Comparison of ENCODE assay signal across 1 cellular context in genomic region chr5:16768184-16768583, GRCh38.
TF ChIP-seq lines count a peak whose summit lies in the region.

No MANE protein-coding gene starts in this region.

TF ChIP-seq in GM23338, 12 proteins besides CTCF, POLR2A, EP300 and RAD21 (continued from another document):
- TF ChIP-seq ZNF462 (CRISPR knock-in tag; IDR thresholded peaks at IDR 0.05) (no peak), ZNF331 (CRISPR knock-in tag; IDR thresholded peaks at IDR 0.05; ENCODE audit: low read depth) (no peak), EZH2phosphoT487 (IDR thresholded peaks at IDR 0.05; ENCODE audit: unreplicated experiment) (no peak), REST (IDR thresholded peaks at IDR 0.05; ENCODE audit: unreplicated experiment) (no peak), EZH2 (IDR thresholded peaks at IDR 0.05; ENCODE audit: low read depth, unreplicated experiment) (no peak), ETS1 (IDR thresholded peaks at IDR 0.05) (no peak), STAT1 (IDR thresholded peaks at IDR 0.05; ENCODE audit: unreplicated experiment) (no peak), NANOG (IDR thresholded peaks at IDR 0.05; ENCODE audit: borderline replicate concordance) (no peak)
